29 cellular contexts compared by ENCODE assay signal in the genomic region with DNA sequence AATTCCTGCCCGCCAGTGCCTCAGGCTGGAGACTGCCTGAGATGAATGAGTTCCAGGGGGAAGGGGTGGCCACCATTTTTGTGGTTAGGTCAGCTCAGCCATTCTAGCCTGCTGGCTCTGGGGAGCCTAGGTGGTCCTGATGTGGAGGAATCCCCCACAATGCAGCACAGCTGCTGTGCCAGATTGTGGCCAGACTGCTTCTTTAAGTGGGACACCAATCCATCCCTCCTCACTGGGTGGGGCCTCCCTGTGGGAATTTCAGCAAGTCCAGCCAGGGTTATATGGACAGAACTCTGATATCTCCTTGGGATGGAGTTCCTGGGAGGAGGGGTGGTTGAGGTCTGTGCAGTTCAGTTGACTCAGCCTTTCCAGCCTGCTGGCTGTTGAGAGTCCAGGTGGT.
"Had no signal": no experiment of that assay in that cellular context is flagged by ENCODE, and none has a peak within 500 bp of the region (broad histone marks: within the 10 kb centered on the region; RNA-seq: fewer than 3 reads in every experiment).

No MANE protein-coding gene starts in this region.

- H3K9me3 ChIP-seq: colonic mucosa, esophagus squamous epithelium, gastrocnemius medialis, left lung had no signal

- H3K27ac Mint-ChIP-seq: dendritic cell treated with granulocyte-macrophage colony-stimulating factor and Interleukin-4, amounts not matched to agents 40 ng/mL and 50 ng/mL, for 4 days; effector memory CD8-positive, alpha-beta T cell; endodermal cell; memory B cell had no signal

- FAIRE-seq: endometrium, islet of Langerhans, keratinocyte had no signal

- H3K27ac ChIP-seq: colonic mucosa, epithelial cell of prostate, esophagus squamous epithelium, gastrocnemius medialis, heart right ventricle, left lung had no signal

- H3K27me3 ChIP-seq: colonic mucosa, gastrocnemius medialis, left lung had no signal

- ATAC-seq: effector memory CD8-positive, alpha-beta T cell; esophagus mucosa; gastrocnemius medialis; heart right ventricle; left cardiac atrium; left lung; left ventricle myocardium superior; naive thymus-derived CD4-positive, alpha-beta T cell had no signal

- H3K4me3 Mint-ChIP-seq: dendritic cell treated with granulocyte-macrophage colony-stimulating factor and Interleukin-4, amounts not matched to agents 40 ng/mL and 50 ng/mL, for 4 days; effector memory CD8-positive, alpha-beta T cell; endodermal cell; memory B cell; naive thymus-derived CD4-positive, alpha-beta T cell had no signal

- H3K36me3 ChIP-seq: colonic mucosa, esophagus squamous epithelium, gastrocnemius medialis, heart right ventricle, left lung had no signal

- H3K9me3 Mint-ChIP-seq: dendritic cell treated with granulocyte-macrophage colony-stimulating factor and Interleukin-4, amounts not matched to agents 40 ng/mL and 50 ng/mL, for 4 days had no signal

- H3K4me1 ChIP-seq: colonic mucosa, esophagus squamous epithelium, gastrocnemius medialis had no signal

- H3K4me3 ChIP-seq: colonic mucosa, esophagus squamous epithelium, gastrocnemius medialis, heart right ventricle, left lung, lung had no signal

- DNase-seq: colonic mucosa; cortex of kidney; effector CD8-positive, alpha-beta T cell; effector memory CD8-positive, alpha-beta T cell; endodermal cell; erythroblast; esophagus squamous epithelium; foreskin fibroblast; foreskin melanocyte; gastrocnemius medialis; glutamatergic neuron; head of caudate nucleus; heart right ventricle; hippocampal formation; left cardiac atrium; left lung; left ventricle myocardium superior; mammary epithelial cell; mesendoderm; midbrain; naive thymus-derived CD4-positive, alpha-beta T cell had no signal
